Comparison of ENCODE assay signal across 33 cellular contexts in genomic region chr13:82597737-82598136, GRCh38.
"Had no signal": no experiment of that assay in that cellular context is flagged by ENCODE, and none has a peak within 500 bp of the region (broad histone marks: within the 10 kb centered on the region; RNA-seq: fewer than 3 reads in every experiment).

No MANE protein-coding gene starts in this region.

- H3K4me3 Mint-ChIP-seq: activated CD8-positive, alpha-beta T cell treated with anti-CD3 and anti-CD28 coated beads for 36 hours; activated naive CD4-positive, alpha-beta T cell treated with anti-CD3 and anti-CD28 coated beads, Interleukin-2, amount 50 U/mL, for 24 hours; activated naive CD8-positive, alpha-beta T cell treated with anti-CD3 and anti-CD28 coated beads, Interleukin-2, amount 50 U/mL, for 24 hours; activated T-cell treated with anti-CD3 and anti-CD28 coated beads, Interleukin-2, amount 50 U/mL, for 4 hours; mesothelial cell of epicardium; naive B cell; nephron progenitor cell; stimulated activated effector memory CD8-positive, alpha-beta T cell treated with anti-CD3 and anti-CD28 coated beads, Interleukin-12 subunit alpha, Interleukin-12 subunit beta, amount 100 ng/mL, for 72 hours; stimulated activated naive CD8-positive, alpha-beta T cell treated with anti-CD3 and anti-CD28 coated beads, Interleukin-15, Interleukin-2, amounts not matched to agents 100 ng/mL and 50 ng/mL, for 24 hours; type B pancreatic cell had no signal

- DNase-seq: activated CD4-positive, alpha-beta T cell treated with anti-CD3 and anti-CD28 coated beads, Interleukin-2, amount 50 U/mL, for 1 hour; activated CD4-positive, CD25-positive, alpha-beta regulatory T cell treated with anti-CD3 and anti-CD28 coated beads, Interleukin-2, amount 50 U/mL, for 72 hours; activated CD8-positive, alpha-beta T cell treated with anti-CD3 and anti-CD28 coated beads for 36 hours; activated naive CD8-positive, alpha-beta T cell treated with anti-CD3 and anti-CD28 coated beads, Interleukin-2, amount 50 U/mL, for 24 hours; activated T-cell treated with anti-CD3 and anti-CD28 coated beads, Interleukin-2, amount 50 U/mL, for 4 hours; amygdala; caudate nucleus; foreskin fibroblast; head of caudate nucleus; hippocampal formation; left colon; mammary epithelial cell; naive B cell; nephron progenitor cell; nucleus accumbens; pancreas; retina; stimulated activated CD4-positive, alpha-beta T cell treated with anti-CD3 and anti-CD28 coated beads, Interleukin-12 subunit alpha, Interleukin-12 subunit beta, amount 100 ng/mL, for 4 hours; stimulated activated CD4-positive, alpha-beta T cell treated with anti-CD3 and anti-CD28 coated beads, Interleukin-4, amount 100 ng/mL, for 24 hours; substantia nigra; T1000; uterus; WERI-Rb-1 had no signal

- H3K9me3 ChIP-seq: pancreas, prostate gland, uterus had no signal

- H3K27ac ChIP-seq: pancreas, prostate gland, skin epidermis, uterus, WERI-Rb-1 had no signal

- ATAC-seq: activated CD8-positive, alpha-beta T cell treated with anti-CD3 and anti-CD28 coated beads for 36 hours; activated naive CD8-positive, alpha-beta T cell treated with anti-CD3 and anti-CD28 coated beads, Interleukin-2, amount 50 U/mL, for 24 hours; activated T-cell treated with anti-CD3 and anti-CD28 coated beads, Interleukin-2, amount 50 U/mL, for 4 hours; esophagus mucosa; left colon; pancreas; sciatic nerve; stimulated activated effector memory CD8-positive, alpha-beta T cell treated with anti-CD3 and anti-CD28 coated beads, Interleukin-12 subunit alpha, Interleukin-12 subunit beta, amount 100 ng/mL, for 72 hours had no signal

- H3K27me3 ChIP-seq: pancreas, uterus had no signal

- H3K27me3 Mint-ChIP-seq: activated CD8-positive, alpha-beta T cell treated with anti-CD3 and anti-CD28 coated beads for 36 hours; activated naive CD4-positive, alpha-beta T cell treated with anti-CD3 and anti-CD28 coated beads, Interleukin-2, amount 50 U/mL, for 24 hours; activated naive CD8-positive, alpha-beta T cell treated with anti-CD3 and anti-CD28 coated beads, Interleukin-2, amount 50 U/mL, for 24 hours; naive B cell; stimulated activated naive CD8-positive, alpha-beta T cell treated with anti-CD3 and anti-CD28 coated beads, Interleukin-15, Interleukin-2, amounts not matched to agents 100 ng/mL and 50 ng/mL, for 24 hours; type B pancreatic cell had no signal

- H3K36me3 Mint-ChIP-seq: activated naive CD4-positive, alpha-beta T cell treated with anti-CD3 and anti-CD28 coated beads, Interleukin-2, amount 50 U/mL, for 24 hours; naive B cell; stimulated activated effector memory CD8-positive, alpha-beta T cell treated with anti-CD3 and anti-CD28 coated beads, Interleukin-12 subunit alpha, Interleukin-12 subunit beta, amount 100 ng/mL, for 72 hours; type B pancreatic cell had no signal

- H3K27ac Mint-ChIP-seq: activated CD8-positive, alpha-beta T cell treated with anti-CD3 and anti-CD28 coated beads for 36 hours; activated naive CD4-positive, alpha-beta T cell treated with anti-CD3 and anti-CD28 coated beads, Interleukin-2, amount 50 U/mL, for 24 hours; activated naive CD8-positive, alpha-beta T cell treated with anti-CD3 and anti-CD28 coated beads, Interleukin-2, amount 50 U/mL, for 24 hours; activated T-helper 2 cell treated with anti-CD3 and anti-CD28 coated beads, Interferon-gamma antibody, Interleukin-2, Interleukin-4, amounts not matched to agents 10 μg/mL and 5 μg/mL and 100 μg/mL, durations not matched to agents 14 hours and 24 hours and 36 hours; mesothelial cell of epicardium; naive B cell; nephron progenitor cell; stimulated activated effector memory CD8-positive, alpha-beta T cell treated with anti-CD3 and anti-CD28 coated beads, Interleukin-12 subunit alpha, Interleukin-12 subunit beta, amount 100 ng/mL, for 72 hours; stimulated activated naive CD8-positive, alpha-beta T cell treated with anti-CD3 and anti-CD28 coated beads, Interleukin-15, Interleukin-2, amounts not matched to agents 100 ng/mL and 50 ng/mL, for 24 hours; type B pancreatic cell had no signal

- H3K36me3 ChIP-seq: pancreas, prostate gland, uterus, WERI-Rb-1 had no signal

- H3K9me3 Mint-ChIP-seq: activated naive CD4-positive, alpha-beta T cell treated with anti-CD3 and anti-CD28 coated beads, Interleukin-2, amount 50 U/mL, for 24 hours; type B pancreatic cell had no signal

- H3K4me1 Mint-ChIP-seq: activated naive CD4-positive, alpha-beta T cell treated with anti-CD3 and anti-CD28 coated beads, Interleukin-2, amount 50 U/mL, for 24 hours; activated naive CD8-positive, alpha-beta T cell treated with anti-CD3 and anti-CD28 coated beads, Interleukin-2, amount 50 U/mL, for 24 hours; naive B cell; nephron progenitor cell; stimulated activated effector memory CD8-positive, alpha-beta T cell treated with anti-CD3 and anti-CD28 coated beads, Interleukin-12 subunit alpha, Interleukin-12 subunit beta, amount 100 ng/mL, for 72 hours had no signal

- H3K4me3 ChIP-seq: pancreas, prostate gland, skin epidermis, uterus had no signal

- H3K4me1 ChIP-seq: pancreas, prostate gland, uterus had no signal
